ENCODE assay signal across 30 cellular contexts in genomic region chr7:104124893-104125292, GRCh38.
"Had no signal": no experiment of that assay in that cellular context is flagged by ENCODE, and none has a peak within 500 bp of the region (broad histone marks: within the 10 kb centered on the region; RNA-seq: fewer than 3 reads in every experiment).

No MANE protein-coding gene starts in this region.

- DNase-seq: activated B cell treated with CpG ODN at 0.5 μM for 24 hours; activated CD4-positive, alpha-beta memory T cell treated with anti-CD3 and anti-CD28 coated beads for 36 hours; activated CD4-positive, alpha-beta T cell treated with anti-CD3 and anti-CD28 coated beads for 4 hours; activated CD4-positive, alpha-beta T cell treated with anti-CD3 and anti-CD28 coated beads, Interleukin-2, amount 50 U/mL, for 1 hour; activated CD4-positive, CD25-positive, alpha-beta regulatory T cell treated with anti-CD3 and anti-CD28 coated beads, Interleukin-2, amount 50 U/mL, for 72 hours; activated CD8-positive, alpha-beta memory T cell treated with anti-CD3 and anti-CD28 coated beads, Interleukin-2, amount 50 U/mL, for 4 hours; activated gamma-delta T cell treated with Interleukin-2 at 50 U/mL for 16 hours; activated naive CD4-positive, alpha-beta T cell treated with anti-CD3 and anti-CD28 coated beads for 36 hours; activated T-cell treated with anti-CD3 and anti-CD28 coated beads for 4 hours; activated T-cell treated with anti-CD3 and anti-CD28 coated beads, Interleukin-2, amount 50 U/mL, for 4 hours; adrenal gland; caudate nucleus; Kasumi-1; MM.1S; MV-4-11; NCI-H1092 treated with DMSO at 0.1 percent for 48 hours; NCI-H187; NCI-H2029 treated with DMSO at 0.1 percent for 48 hours; NCI-H2107; NCI-H2171; NCI-H510A; NCI-H526; NCI-H774; SHP77 treated with DMSO at 0.1 percent for 48 hours; T1000 had no signal

- H3K4me1 ChIP-seq: adrenal gland, SJSA1 had no signal

- H3K27ac Mint-ChIP-seq: activated B cell treated with CpG ODN at 0.5 μM for 24 hours; activated CD4-positive, alpha-beta memory T cell treated with anti-CD3 and anti-CD28 coated beads for 36 hours; activated naive CD4-positive, alpha-beta T cell treated with anti-CD3 and anti-CD28 coated beads for 36 hours; activated naive CD4-positive, alpha-beta T cell treated with anti-CD3 and anti-CD28 coated beads, Interleukin-2, amount 50 U/mL, for 72 hours; activated T-helper 1 cell treated with anti-CD3 and anti-CD28 coated beads, Interleukin-12 subunit alpha, Interleukin-12 subunit beta, Interleukin-2, Interleukin-4 antibody, amounts not matched to agents 30 ng/mL and 10 ng/mL and 1 ng/mL, durations not matched to agents 14 hours and 24 hours and 36 hours had no signal

- H3K9me3 ChIP-seq: SJSA1 had no signal

- H3K27ac ChIP-seq: adrenal gland, SJSA1 had no signal

- H3K27me3 ChIP-seq: adrenal gland, SJSA1 had no signal

- H3K4me3 ChIP-seq: adrenal gland, SJSA1 had no signal

- H3K4me3 Mint-ChIP-seq: activated B cell treated with CpG ODN at 0.5 μM for 24 hours; activated CD4-positive, alpha-beta memory T cell treated with anti-CD3 and anti-CD28 coated beads for 36 hours; activated naive CD4-positive, alpha-beta T cell treated with anti-CD3 and anti-CD28 coated beads for 36 hours; activated T-cell treated with anti-CD3 and anti-CD28 coated beads, Interleukin-2, amount 50 U/mL, for 4 hours; activated T-helper 1 cell treated with anti-CD3 and anti-CD28 coated beads, Interleukin-12 subunit alpha, Interleukin-12 subunit beta, Interleukin-2, Interleukin-4 antibody, amounts not matched to agents 30 ng/mL and 10 ng/mL and 1 ng/mL, durations not matched to agents 14 hours and 24 hours and 36 hours; brain had no signal

- H3K27me3 Mint-ChIP-seq: activated B cell treated with CpG ODN at 0.5 μM for 24 hours; activated CD4-positive, alpha-beta memory T cell treated with anti-CD3 and anti-CD28 coated beads for 36 hours; brain had no signal

- H3K4me1 Mint-ChIP-seq: activated B cell treated with CpG ODN at 0.5 μM for 24 hours had no signal

- ATAC-seq: activated naive CD4-positive, alpha-beta T cell treated with anti-CD3 and anti-CD28 coated beads, Interleukin-2, amount 50 U/mL, for 72 hours; activated T-cell treated with anti-CD3 and anti-CD28 coated beads, Interleukin-2, amount 50 U/mL, for 4 hours; Panc1 had no signal
